ENCODE assay signal across 19 cellular contexts in the genomic region with DNA sequence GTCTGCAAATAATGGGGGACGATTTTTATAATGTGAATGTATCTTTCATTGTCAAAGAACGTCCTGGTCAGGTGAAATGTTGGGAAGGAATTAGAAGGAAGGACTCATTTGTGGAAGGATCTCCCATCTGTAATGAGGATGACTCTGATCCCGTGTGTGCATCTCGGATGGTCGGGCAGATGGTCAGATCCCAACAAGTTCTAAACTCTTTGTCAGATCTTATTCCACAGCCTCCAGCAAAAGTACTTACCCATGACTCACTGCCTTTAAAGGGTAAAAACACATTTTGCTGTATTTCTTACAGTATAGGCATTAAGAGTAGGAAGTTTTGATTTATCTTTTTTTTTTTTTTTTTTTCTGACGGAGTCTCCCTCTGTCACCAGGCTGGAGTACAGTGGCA. TPM values are rescaled to one million over a fixed set of nuclear protein-coding genes. Genes with fewer than 3 reads are reported as not detected.
A peak's percentile ranks its signal among the peaks of the same experiment; 100 is the strongest.
DNase-seq lines count a peak whose midpoint lies in the region; ATAC-seq and TF ChIP-seq lines count a peak whose summit lies in the region.
"Had no signal": no experiment of that assay in that cellular context is flagged by ENCODE, and none has a peak within 500 bp of the region (broad histone marks: within the 10 kb centered on the region; RNA-seq: fewer than 3 reads in every experiment).

No MANE protein-coding gene starts in this region.

- H3K4me1 ChIP-seq in mammary epithelial cell (ENCODE audit: insufficient read depth, low read length) = peaks cover 13% of the 10 kb centered on the region
- H3K4me1 ChIP-seq: tibial artery had no signal

- H2AFZ ChIP-seq in mammary epithelial cell (ENCODE audit: low read depth, low read length) = peak overlapping the region; percentile 32
- H2AFZ ChIP-seq: GM23338 had no signal

- ATAC-seq in HG03354 (IDR thresholded peaks at IDR 0.05; ENCODE audit: poor library complexity, severe bottlenecking, unreplicated experiment) = no peak
- ATAC-seq: GM23338; right cardiac atrium; stimulated activated naive B cell treated with anti-CD40 and anti-IgM and Interleukin-4, amounts not matched to agents 10 μg/mL and 1 μg/mL and 100 μg/mL, for 72 hours had no signal

- dilution Hi-C loops in mammary epithelial cell (cut with HindIII; ENCODE audit: low sequenced_read_pairs) = no loop called here

- no peak overlapping the region for H3K4me3 ChIP-seq in mammary epithelial cell (replicated peaks in 1 of 3; ENCODE audit: insufficient read depth in 1 of 3, low read depth in 2 of 3, low read length in 3 of 3)
- H3K4me3 ChIP-seq: GM23338, tibial artery had no signal

- peak overlapping the region; percentile 40 for H3K27ac ChIP-seq in mammary epithelial cell (ENCODE audit: insufficient read depth, low read depth, low read length)
- H3K27ac ChIP-seq: tibial artery had no signal

- no peaks in the 10 kb centered on the region for H3K36me3 ChIP-seq in mammary epithelial cell (ENCODE audit: insufficient read depth, low read length)
- H3K36me3 ChIP-seq: tibial artery had no signal

- in situ Hi-C loops in mammary epithelial cell (cut with MboI; ENCODE audit: low sequenced_read_pairs in 2 of 2) = no loop called here
- in situ Hi-C loops in ACHN (cut with HindIII; ENCODE audit: low pct_ligation_motif_present, low pct_unique_long_range_greater_than_20kb, low sequenced_read_pairs) = no loop called here

- TF ChIP-seq CTCF in mammary epithelial cell (conservative IDR thresholded peaks at IDR 0.05 in 1 of 2, IDR thresholded peaks at IDR 0.05 in 1 of 2; ENCODE audit: extremely low read depth in 1 of 2, insufficient read depth in 1 of 2, low read depth in 1 of 2, low read length in 2 of 2) = no peak

- H3K9ac ChIP-seq in mammary epithelial cell (ENCODE audit: insufficient read depth, low read length) = no peak overlapping the region

- 24% methylated on average over 5 of the region's 6 CpGs for WGBS in mammary epithelial cell (ENCODE audit: low coverage, missing lambda C conversion rate)

- DNase-seq in EH (ENCODE audit: low read depth) = peak; percentile 94
- DNase-seq in LHCN-M2 (ENCODE audit: low read depth) = peak; percentile 22
- DNase-seq in mammary epithelial cell = peak; percentile 76
- peak; percentile 14 for DNase-seq in kidney tubule cell (ENCODE audit: low spot score)
- no peak for DNase-seq in ACHN
- DNase-seq in SIG-M5 treated with dmso at 0.1 percent for 504 hours (lab: John Stamatoyannopoulos, UW; ENCODE audit: unreplicated experiment) = no peak
- DNase-seq in activated CD8-positive, alpha-beta memory T cell treated with anti-CD3 and anti-CD28 coated beads, Interleukin-2, amount 50 U/mL, for 4 hours = no peak
- DNase-seq: activated CD4-positive, CD25-positive, alpha-beta regulatory T cell; MM.1S; NCI-H1436 treated with DMSO at 0.1 percent for 48 hours; NCI-H774; right cardiac atrium; stimulated activated naive B cell treated with anti-CD40 and anti-IgM and Interleukin-4, amounts not matched to agents 10 μg/mL and 1 μg/mL and 100 μg/mL, for 72 hours; tibial artery had no signal

- H3K27me3 ChIP-seq in mammary epithelial cell (ENCODE audit: insufficient read depth, low read length) = no peaks in the 10 kb centered on the region
- H3K27me3 ChIP-seq: tibial artery had no signal

- H3K9me3 ChIP-seq in mammary epithelial cell (replicated peaks; ENCODE audit: insufficient read depth, low read length) = no peaks in the 10 kb centered on the region
- H3K9me3 ChIP-seq: tibial artery had no signal

- CTCF ChIA-PET in mammary epithelial cell (lab: Charles Lee; ENCODE audit: low non-redundant PET) = no interaction called here

- intact Hi-C loops in mammary epithelial cell (cut with micrococcal nuclease) = loop anchor here (2.0 to 5.0 kb wide), 2 partner anchors 38 to 44 kb away; partner anchors contain the start of genes KRTAP2-3 and KRTAP4-6

- H4K20me1 ChIP-seq in mammary epithelial cell (ENCODE audit: insufficient read depth, low read length) = no peaks in the 10 kb centered on the region

- no peak overlapping the region for H3K4me2 ChIP-seq in mammary epithelial cell (ENCODE audit: insufficient read depth, low read depth, low read length)
- H3K4me2 ChIP-seq: GM23338 had no signal

- H3K79me2 ChIP-seq in mammary epithelial cell (ENCODE audit: insufficient read depth, low read length) = no peaks in the 10 kb centered on the region

- BruUV-seq in mammary epithelial cell (replicated peaks; lab: Mats Ljungman, UMichigan) = no TSS peak

RNA-seq across cellular contexts. Expression of gene KRTAP4-8, which starts 0.5 kb away (rescaled TPM):
- total RNA-seq in LHCN-M2 (2014; rRNA removed) (not detected in 2 replicates), mammary epithelial cell (not detected)
- not detected for polyA plus RNA-seq in LHCN-M2 (2012)
- not detected for polyA plus RNA-seq in mammary epithelial cell
- not detected for polyA minus RNA-seq in mammary epithelial cell
- total RNA-seq: activated T-helper 1 cell treated with anti-CD3 and anti-CD28 coated beads, Interleukin-12 subunit alpha, Interleukin-12 subunit beta, Interleukin-2, Interleukin-4 antibody, amounts not matched to agents 30 ng/mL and 10 ng/mL and 1 ng/mL, durations not matched to agents 14 hours and 24 hours and 36 hours; GM23338; omental fat pad; right cardiac atrium had no signal
- polyA plus RNA-seq: GM23338, right cardiac atrium had no signal

RNA-seq across cellular contexts. Expression of gene KRTAP4-16, which starts 3.5 kb away (rescaled TPM):
- not detected in 2 replicates for total RNA-seq in LHCN-M2 (2014; rRNA removed)
- polyA plus RNA-seq in LHCN-M2 (2012) = 0.12 TPM
- not detected for total RNA-seq in mammary epithelial cell
- not detected for polyA plus RNA-seq in mammary epithelial cell
- not detected for polyA minus RNA-seq in mammary epithelial cell
- total RNA-seq: activated T-helper 1 cell treated with anti-CD3 and anti-CD28 coated beads, Interleukin-12 subunit alpha, Interleukin-12 subunit beta, Interleukin-2, Interleukin-4 antibody, amounts not matched to agents 30 ng/mL and 10 ng/mL and 1 ng/mL, durations not matched to agents 14 hours and 24 hours and 36 hours; GM23338; lower leg skin; omental fat pad; right cardiac atrium had no signal
- polyA plus RNA-seq: GM23338, right cardiac atrium had no signal

RNA-seq across cellular contexts. Expression of gene KRTAP4-9, which starts 6.7 kb away (rescaled TPM):
- total RNA-seq in LHCN-M2 (2014; rRNA removed) (not detected in 2 replicates), mammary epithelial cell (not detected)
- not detected for polyA plus RNA-seq in LHCN-M2 (2012)
- polyA plus RNA-seq in mammary epithelial cell = not detected
- not detected for polyA minus RNA-seq in mammary epithelial cell
- total RNA-seq: activated T-helper 1 cell treated with anti-CD3 and anti-CD28 coated beads, Interleukin-12 subunit alpha, Interleukin-12 subunit beta, Interleukin-2, Interleukin-4 antibody, amounts not matched to agents 30 ng/mL and 10 ng/mL and 1 ng/mL, durations not matched to agents 14 hours and 24 hours and 36 hours; GM23338; omental fat pad; right cardiac atrium had no signal
- polyA plus RNA-seq: GM23338, right cardiac atrium had no signal

RNA-seq across cellular contexts. Expression of gene KRTAP4-7, which starts 14.5 kb away (rescaled TPM):
- not detected in 2 replicates for total RNA-seq in LHCN-M2 (2014; rRNA removed)
- not detected for polyA plus RNA-seq in LHCN-M2 (2012)
- not detected for total RNA-seq in mammary epithelial cell
- polyA plus RNA-seq in mammary epithelial cell = not detected
- polyA minus RNA-seq in mammary epithelial cell = not detected
- total RNA-seq: activated T-helper 1 cell treated with anti-CD3 and anti-CD28 coated beads, Interleukin-12 subunit alpha, Interleukin-12 subunit beta, Interleukin-2, Interleukin-4 antibody, amounts not matched to agents 30 ng/mL and 10 ng/mL and 1 ng/mL, durations not matched to agents 14 hours and 24 hours and 36 hours; GM23338; omental fat pad; right cardiac atrium had no signal
- polyA plus RNA-seq: GM23338, right cardiac atrium had no signal

RNA-seq across cellular contexts. Expression of gene KRTAP4-11, which starts 19.7 kb away (rescaled TPM):
- total RNA-seq in LHCN-M2 (2014; rRNA removed) (not detected in 2 replicates), mammary epithelial cell (not detected)
- polyA plus RNA-seq in LHCN-M2 (2012) = not detected
- polyA plus RNA-seq in mammary epithelial cell = not detected
- polyA minus RNA-seq in mammary epithelial cell = not detected
- total RNA-seq: activated T-helper 1 cell treated with anti-CD3 and anti-CD28 coated beads, Interleukin-12 subunit alpha, Interleukin-12 subunit beta, Interleukin-2, Interleukin-4 antibody, amounts not matched to agents 30 ng/mL and 10 ng/mL and 1 ng/mL, durations not matched to agents 14 hours and 24 hours and 36 hours; GM23338; omental fat pad; right cardiac atrium had no signal
- polyA plus RNA-seq: GM23338, right cardiac atrium had no signal

Comparison
In these comparisons a context has a peak if more than half of its experiments do, and no peak if none do; other contexts are left out.
1. DNase-seq: peak in EH (single experiment), LHCN-M2 (single experiment), mammary epithelial cell (single experiment) and kidney tubule cell (single experiment); none in ACHN (single experiment), SIG-M5 treated with dmso at 0.1 percent for 504 hours (single experiment) and activated CD8-positive, alpha-beta memory T cell treated with anti-CD3 and anti-CD28 coated beads, Interleukin-2, amount 50 U/mL, for 4 hours (single experiment).